1 cellular context compared by ENCODE assay signal in the genomic region with DNA sequence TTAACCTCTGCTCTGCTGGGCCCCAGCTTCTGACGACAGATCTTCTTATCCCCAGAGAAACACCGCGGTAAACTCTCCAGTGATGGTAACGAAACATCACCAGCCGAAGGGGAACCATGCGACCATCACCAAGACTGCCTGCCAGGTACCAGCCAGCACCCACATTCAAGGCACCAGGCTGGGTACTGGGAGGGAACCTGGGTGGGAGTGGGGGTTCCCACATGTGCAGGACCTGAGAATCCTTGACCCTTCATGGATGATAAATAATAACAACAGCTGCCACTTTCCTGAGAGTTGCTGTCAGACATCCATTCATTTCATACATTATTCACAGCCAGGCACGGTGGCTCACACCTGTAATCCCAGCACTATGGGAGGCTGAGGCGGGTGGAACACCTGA.
TF ChIP-seq lines count a peak whose summit lies in the region.

No MANE protein-coding gene starts in this region.

TF ChIP-seq in IMR-90, 13 proteins besides CTCF, POLR2A, EP300 and RAD21:
- TF ChIP-seq, protein P1, sequence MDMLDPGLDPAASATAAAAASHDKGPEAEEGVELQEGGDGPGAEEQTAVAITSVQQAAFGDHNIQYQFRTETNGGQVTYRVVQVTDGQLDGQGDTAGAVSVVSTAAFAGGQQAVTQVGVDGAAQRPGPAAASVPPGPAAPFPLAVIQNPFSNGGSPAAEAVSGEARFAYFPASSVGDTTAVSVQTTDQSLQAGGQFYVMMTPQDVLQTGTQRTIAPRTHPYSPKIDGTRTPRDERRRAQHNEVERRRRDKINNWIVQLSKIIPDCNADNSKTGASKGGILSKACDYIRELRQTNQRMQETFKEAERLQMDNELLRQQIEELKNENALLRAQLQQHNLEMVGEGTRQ (IDR thresholded peaks at IDR 0.05; ENCODE audit: low read depth, low read length) = no peak
- TF ChIP-seq NFE2L2 (IDR thresholded peaks at IDR 0.05; ENCODE audit: low read depth, low read length) (no peak), FOS (IDR thresholded peaks at IDR 0.05; ENCODE audit: low read depth, low read length) (no peak), CHD1 (IDR thresholded peaks at IDR 0.05; ENCODE audit: low read depth, low read length) (no peak), MAZ (IDR thresholded peaks at IDR 0.05; ENCODE audit: borderline replicate concordance, low read depth, low read length) (no peak), MAFK (IDR thresholded peaks at IDR 0.05; ENCODE audit: low read depth, low read length) (no peak), MXI1 (IDR thresholded peaks at IDR 0.05; ENCODE audit: borderline replicate concordance, low read depth, low read length) (no peak), BHLHE40 (IDR thresholded peaks at IDR 0.05; ENCODE audit: low read depth, low read length) (no peak), CEBPB (IDR thresholded peaks at IDR 0.05; ENCODE audit: low read depth, low read length) (no peak), SMC3 (IDR thresholded peaks at IDR 0.05; ENCODE audit: low read depth, low read length) (no peak), RFX5 (IDR thresholded peaks at IDR 0.05; ENCODE audit: low read depth, low read length) (no peak), RCOR1 (IDR thresholded peaks at IDR 0.05; ENCODE audit: insufficient replicate concordance, low read length) (no peak)
- TF ChIP-seq, protein P2, sequence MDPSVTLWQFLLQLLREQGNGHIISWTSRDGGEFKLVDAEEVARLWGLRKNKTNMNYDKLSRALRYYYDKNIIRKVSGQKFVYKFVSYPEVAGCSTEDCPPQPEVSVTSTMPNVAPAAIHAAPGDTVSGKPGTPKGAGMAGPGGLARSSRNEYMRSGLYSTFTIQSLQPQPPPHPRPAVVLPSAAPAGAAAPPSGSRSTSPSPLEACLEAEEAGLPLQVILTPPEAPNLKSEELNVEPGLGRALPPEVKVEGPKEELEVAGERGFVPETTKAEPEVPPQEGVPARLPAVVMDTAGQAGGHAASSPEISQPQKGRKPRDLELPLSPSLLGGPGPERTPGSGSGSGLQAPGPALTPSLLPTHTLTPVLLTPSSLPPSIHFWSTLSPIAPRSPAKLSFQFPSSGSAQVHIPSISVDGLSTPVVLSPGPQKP (IDR thresholded peaks at IDR 0.05; ENCODE audit: borderline replicate concordance, low read depth, low read length) = no peak
